9 cellular contexts compared by ENCODE assay signal in the genomic region with DNA sequence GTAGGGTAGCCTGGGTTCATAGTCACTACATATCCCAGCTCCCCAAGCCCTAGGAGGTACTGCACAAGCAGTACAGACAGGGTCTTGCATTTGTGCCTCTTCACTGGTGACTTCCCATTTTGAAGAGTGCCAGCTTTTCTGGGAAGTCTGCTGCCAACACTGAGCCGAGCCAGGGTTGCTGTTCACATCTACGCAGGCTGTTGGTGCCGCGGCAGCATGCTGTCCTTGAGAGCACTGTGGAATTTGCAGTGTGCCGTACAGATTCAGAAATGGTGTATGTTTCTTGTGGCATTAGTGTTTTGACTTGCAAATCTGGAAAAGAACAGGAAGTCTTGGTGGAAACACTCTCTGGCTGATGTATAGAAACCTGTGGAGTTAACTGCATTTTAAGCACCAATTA.
A peak's percentile ranks its signal among the peaks of the same experiment; 100 is the strongest.
DNase-seq lines count a peak whose midpoint lies in the region; ATAC-seq, FAIRE-seq and TF ChIP-seq lines count a peak whose summit lies in the region.
"Had no signal": no experiment of that assay in that cellular context is flagged by ENCODE, and none has a peak within 500 bp of the region (broad histone marks: within the 10 kb centered on the region; RNA-seq: fewer than 3 reads in every experiment).

No MANE protein-coding gene starts in this region.

- H3K27ac Mint-ChIP-seq in activated naive CD8-positive, alpha-beta T cell treated with anti-CD3 and anti-CD28 coated beads, Interleukin-2, amount 50 U/mL, for 24 hours: peak overlapping the region; percentile 45

- H3K27ac ChIP-seq in mesodermal cell (ENCODE audit: low read depth, low read length, severe bottlenecking): peak overlapping the region; percentile 86
- H3K27ac ChIP-seq: C4-2B had no signal

- H3K9me3 ChIP-seq in mesodermal cell (ENCODE audit: control insufficient read depth, low read length): no peaks in the 10 kb centered on the region

- no peak for TF ChIP-seq POLR2A in H54 (IDR thresholded peaks at IDR 0.05; ENCODE audit: low read depth, low read length)

- no peaks in the 10 kb centered on the region for H3K36me3 ChIP-seq in mesodermal cell (ENCODE audit: control insufficient read depth, insufficient read depth, low read length)

- 93 to 100% methylated on average over 4 to 5 of the region's 5 CpGs for WGBS in mesodermal cell (ENCODE audit: insufficient coverage in 2 of 2), 2 experiments

- ATAC-seq in GM21619 (IDR thresholded peaks at IDR 0.05; ENCODE audit: unreplicated experiment) (peak; percentile 39), HG03175 (IDR thresholded peaks at IDR 0.05; ENCODE audit: unreplicated experiment) (no peak)
- ATAC-seq in activated naive CD8-positive, alpha-beta T cell treated with anti-CD3 and anti-CD28 coated beads, Interleukin-2, amount 50 U/mL, for 24 hours: no peak
- ATAC-seq in activated T-cell treated with anti-CD3 and anti-CD28 coated beads, Interleukin-2, amount 50 U/mL, for 4 hours: no peak

- no peak overlapping the region for H3K4me3 ChIP-seq in mesodermal cell (ENCODE audit: extremely low read depth, insufficient read depth, low read length, poor library complexity, severe bottlenecking)

- no peaks in the 10 kb centered on the region for H3K27me3 Mint-ChIP-seq in activated naive CD8-positive, alpha-beta T cell treated with anti-CD3 and anti-CD28 coated beads, Interleukin-2, amount 50 U/mL, for 24 hours
- no peaks in the 10 kb centered on the region for H3K27me3 Mint-ChIP-seq in activated T-cell treated with anti-CD3 and anti-CD28 coated beads, Interleukin-2, amount 50 U/mL, for 4 hours (ENCODE audit: low read depth)

- H3K4me3 Mint-ChIP-seq in activated naive CD8-positive, alpha-beta T cell treated with anti-CD3 and anti-CD28 coated beads, Interleukin-2, amount 50 U/mL, for 24 hours: no peak overlapping the region
- no peak overlapping the region for H3K4me3 Mint-ChIP-seq in activated T-cell treated with anti-CD3 and anti-CD28 coated beads, Interleukin-2, amount 50 U/mL, for 4 hours

- in situ Hi-C loops in ACHN (cut with HindIII; ENCODE audit: low pct_ligation_motif_present, low pct_unique_long_range_greater_than_20kb, low sequenced_read_pairs): no loop called here

- H3K9me3 Mint-ChIP-seq in activated naive CD8-positive, alpha-beta T cell treated with anti-CD3 and anti-CD28 coated beads, Interleukin-2, amount 50 U/mL, for 24 hours: no peaks in the 10 kb centered on the region
- no peaks in the 10 kb centered on the region for H3K9me3 Mint-ChIP-seq in activated T-cell treated with anti-CD3 and anti-CD28 coated beads, Interleukin-2, amount 50 U/mL, for 4 hours

- FAIRE-seq in H54 (lab: Jason Lieb, UNC): no peak

- peaks cover 17% of the 10 kb centered on the region for H3K36me3 Mint-ChIP-seq in activated naive CD8-positive, alpha-beta T cell treated with anti-CD3 and anti-CD28 coated beads, Interleukin-2, amount 50 U/mL, for 24 hours (ENCODE audit: low read depth)
- peaks cover 18% of the 10 kb centered on the region for H3K36me3 Mint-ChIP-seq in activated T-cell treated with anti-CD3 and anti-CD28 coated beads, Interleukin-2, amount 50 U/mL, for 4 hours (ENCODE audit: insufficient read depth)

- peaks cover 91% of the 10 kb centered on the region for H3K4me1 Mint-ChIP-seq in activated naive CD8-positive, alpha-beta T cell treated with anti-CD3 and anti-CD28 coated beads, Interleukin-2, amount 50 U/mL, for 24 hours
- peaks cover 89% of the 10 kb centered on the region for H3K4me1 Mint-ChIP-seq in activated T-cell treated with anti-CD3 and anti-CD28 coated beads, Interleukin-2, amount 50 U/mL, for 4 hours (ENCODE audit: low read depth)

- peaks cover 56% of the 10 kb centered on the region for H3K4me1 ChIP-seq in mesodermal cell (ENCODE audit: control insufficient read depth, insufficient read depth, low read length, poor library complexity, severe bottlenecking)

- DNase-seq in Ammon's horn (ENCODE audit: low spot score) (peak; percentile 88), ACHN (no peak), H54 (ENCODE audit: insufficient read length, low spot score) (no peak)
- DNase-seq in activated naive CD8-positive, alpha-beta T cell treated with anti-CD3 and anti-CD28 coated beads, Interleukin-2, amount 50 U/mL, for 24 hours: no peak
- no peak for DNase-seq in activated T-cell treated with anti-CD3 and anti-CD28 coated beads, Interleukin-2, amount 50 U/mL, for 4 hours
